Comparison of ENCODE assay signal across 28 cellular contexts in genomic region chr19:39208175-39208795, GRCh38. TPM values are rescaled to one million over a fixed set of nuclear protein-coding genes. Genes with fewer than 3 reads are reported as not detected.
A peak's percentile ranks its signal among the peaks of the same experiment; 100 is the strongest.
DNase-seq lines count a peak whose midpoint lies in the region; ATAC-seq, FAIRE-seq and TF ChIP-seq lines count a peak whose summit lies in the region.
"Had no signal": no experiment of that assay in that cellular context is flagged by ENCODE, and none has a peak within 500 bp of the region (broad histone marks: within the 10 kb centered on the region; RNA-seq: fewer than 3 reads in every experiment).

No MANE protein-coding gene starts in this region.

- H3K27me3 Mint-ChIP-seq in H9 (ENCODE audit: low read depth), result peaks cover 10% of the 10 kb centered on the region

- peak overlapping the region in 2 of 3 experiments; percentile 53 to 79; a peak in 2 of 7 replicates for H3K27ac Mint-ChIP-seq in H9
- H3K27ac Mint-ChIP-seq: CD8-positive, alpha-beta T cell had no signal

- no peak for TF ChIP-seq RAD21 in H1 (IDR thresholded peaks at IDR 0.05 in 1 of 2, conservative IDR thresholded peaks at IDR 0.05 in 1 of 2; ENCODE audit: low read depth in 2 of 2, low read length in 2 of 2)

- H3K4me2 ChIP-seq in BLaER1 (0 out of 2 replicates have a peak overlapping the region, but pooled peaks have one; percentile 13), H9 (ENCODE audit: insufficient read depth, insufficient read length, low read length) (no peak overlapping the region), H1 (ENCODE audit: insufficient read depth in 1 of 2, low read depth in 2 of 2, low read length in 2 of 2) (no peak overlapping the region), neuronal stem cell (ENCODE audit: insufficient read depth, low read length, poor library complexity, severe bottlenecking) (no peak overlapping the region)
- H3K4me2 ChIP-seq: KMS-11, SK-N-SH had no signal

- H3K14ac ChIP-seq in H9 (ENCODE audit: insufficient read depth, low read length) (no peak overlapping the region), H1 (ENCODE audit: insufficient read length) (no peak overlapping the region), neuronal stem cell (ENCODE audit: low read length) (peak overlapping the region; percentile 14)

- no peak overlapping the region for H3K4me3 Mint-ChIP-seq in H9
- H3K4me3 Mint-ChIP-seq: CD8-positive, alpha-beta T cell; IgD-negative memory B cell had no signal

- H3K36me3 ChIP-seq in BLaER1 (no peaks in the 10 kb centered on the region), H1 (ENCODE audit: control insufficient read depth in 2 of 4, insufficient read depth in 4 of 4, low read length in 3 of 4) (no peaks in the 10 kb centered on the region), neuronal stem cell (replicated peaks in 1 of 2; ENCODE audit: control insufficient read depth in 2 of 2, insufficient read depth in 2 of 2, low read length in 2 of 2) (no peaks in the 10 kb centered on the region)
- H3K36me3 ChIP-seq: BLaER1 treated with 17β-estradiol and CSF1 and Interleukin-3, amounts not matched to agents 10 nM and 100 nM had no signal

- no peak for ATAC-seq in HG02981 (IDR thresholded peaks at IDR 0.05; ENCODE audit: unreplicated experiment)
- ATAC-seq: CD8-positive, alpha-beta T cell had no signal

- H2AFZ ChIP-seq in H9 (ENCODE audit: low read length) (no peak overlapping the region), H1 (ENCODE audit: low read length) (no peak overlapping the region), neuronal stem cell (ENCODE audit: low read length) (no peak overlapping the region)

- H2BK15ac ChIP-seq in H9 (ENCODE audit: low read depth, low read length) (no peak overlapping the region), H1 (ENCODE audit: low read length) (no peak overlapping the region), neuronal stem cell (ENCODE audit: low read length) (no peak overlapping the region)

- TF ChIP-seq EP300 in H1 (IDR thresholded peaks at IDR 0.05; ENCODE audit: borderline replicate concordance in 1 of 2, low read depth in 2 of 2, low read length in 2 of 2), result no peak

- H4K8ac ChIP-seq in H9 (replicated peaks; ENCODE audit: insufficient read length, low read depth, low read length) (no peak overlapping the region), H1 (ENCODE audit: extremely low read depth, insufficient read depth, low read length) (no peak overlapping the region), neuronal stem cell (ENCODE audit: low read depth, low read length) (no peak overlapping the region)

- H3K23ac ChIP-seq in H9 (ENCODE audit: insufficient read length, low read depth, low read length) (no peak overlapping the region), H1 (ENCODE audit: insufficient read length) (no peak overlapping the region), neuronal stem cell (ENCODE audit: low read depth, low read length, poor library complexity) (no peak overlapping the region)

- TF ChIP-seq CTCF in H9 (conservative IDR thresholded peaks at IDR 0.05) (no peak), H1 (IDR thresholded peaks at IDR 0.05; ENCODE audit: control extremely low read depth in 1 of 3, insufficient read depth in 1 of 3, low read depth in 1 of 3, low read length in 3 of 3) (no peak)

- H3K79me1 ChIP-seq in H9 (ENCODE audit: insufficient read depth, low read depth, low read length, poor library complexity, severe bottlenecking) (no peaks in the 10 kb centered on the region), H1 (ENCODE audit: low read depth, low read length) (no peaks in the 10 kb centered on the region), neuronal stem cell (ENCODE audit: low read depth, low read length) (peaks cover 2% of the 10 kb centered on the region)

- no peak overlapping the region for H2AK5ac ChIP-seq in H9 (ENCODE audit: insufficient read length, low read length)
- 0 out of 2 replicates have a peak overlapping the region, but pooled peaks have one; percentile 53 for H2AK5ac ChIP-seq in H1 (ENCODE audit: low read depth, low read length)
- no peak overlapping the region for H2AK5ac ChIP-seq in neuronal stem cell (ENCODE audit: low read depth, low read length)

- 0 out of 4 replicates have a peak, but pooled peaks cover 0 to 6% of the 10 kb centered on the region in 2 experiments for H3K4me1 Mint-ChIP-seq in H9

- H3T11ph ChIP-seq in H9 (ENCODE audit: low read length), result no peak overlapping the region

- H4K91ac ChIP-seq in H9 (ENCODE audit: insufficient read length, low read depth, low read length) (no peak overlapping the region), H1 (replicated peaks; ENCODE audit: insufficient read length, low read length) (no peak overlapping the region), neuronal stem cell (ENCODE audit: low read depth, low read length, poor library complexity) (no peak overlapping the region)

- H4K20me1 ChIP-seq in BLaER1 (no peaks in the 10 kb centered on the region; the same call in 1 of the 2 replicates), H9 (ENCODE audit: control insufficient read depth, insufficient read depth, insufficient read length) (no peaks in the 10 kb centered on the region), H1 (replicated peaks in 1 of 2; ENCODE audit: control insufficient read depth in 1 of 2, insufficient read depth in 2 of 2, low read length in 2 of 2) (no peaks in the 10 kb centered on the region)
- H4K20me1 ChIP-seq: BLaER1 treated with 17β-estradiol and CSF1 and Interleukin-3, amounts not matched to agents 10 nM and 100 nM had no signal

- DNase-seq in H9 (no peak), H1 (ENCODE audit: low read depth in 1 of 2, low spot score in 2 of 2) (no peak), neuronal stem cell (ENCODE audit: low spot score) (no peak), NCI-H146 (lab: John Stamatoyannopoulos, UW) (no peak), C1 segment of cervical spinal cord (lab: John Stamatoyannopoulos, UW) (no peak)
- no peak for DNase-seq in effector CD8-positive, alpha-beta T cell (lab: John Stamatoyannopoulos, UW)
- DNase-seq: Caco-2; CD8-positive, alpha-beta T cell; DMS79 treated with DMSO at 0.1 percent for 48 hours; GF-D8; MM.1S; NCI-H1417; NCI-H1694 treated with DMSO at 0.1 percent for 48 hours; NCI-H2081 treated with DMSO at 0.1 percent for 48 hours; NCI-H2171; NCI-H345; NCI-H510A treated with DMSO at 0.1 percent for 48 hours; SK-N-SH; SW 1271 had no signal

- POLR2A ChIA-PET in H1 (lab: Charles Lee; ENCODE audit: partially characterized antibody), result no interaction called here

- WGBS in H9 (ENCODE audit: extremely low coverage, insufficient read length, low lambda C conversion rate), result no CpG with 5 or more reads among the region's 9 CpGs
- WGBS in H1 (ENCODE audit: extremely low coverage in 1 of 2, insufficient coverage in 1 of 2, insufficient read length in 1 of 2, insufficient replicate concordance in 2 of 2, low coverage in 1 of 2, low lambda C conversion rate in 2 of 2, missing lambda C conversion rate in 1 of 2), 2 experiments, result 82% methylated on average over 9 of the region's 9 CpGs; no CpG with 5 or more reads in 1 of the 2 experiments
- WGBS in neuronal stem cell (ENCODE audit: extremely low coverage in 2 of 2, insufficient read length in 2 of 2, insufficient replicate concordance in 1 of 2), 2 donors, result no CpG with 5 or more reads among the region's 9 CpGs

- no peak overlapping the region for H3K9ac ChIP-seq in BLaER1
- no peak overlapping the region for H3K9ac ChIP-seq in H9 (ENCODE audit: extremely low read depth, insufficient read length, low read length)
- no peak overlapping the region; a peak in 1 of 7 replicates for H3K9ac ChIP-seq in H1 (replicated peaks in 1 of 4; ENCODE audit: extremely low read depth in 1 of 4, low read depth in 3 of 4, low read length in 3 of 4)
- peak overlapping the region; percentile 70 for H3K9ac ChIP-seq in neuronal stem cell (ENCODE audit: low read depth, low read length, poor library complexity)
- H3K9ac ChIP-seq: BLaER1 treated with 17β-estradiol and CSF1 and Interleukin-3, amounts not matched to agents 10 nM and 100 nM; KMS-11; SK-N-SH had no signal

- no peaks in the 10 kb centered on the region; a peak in 2 of 5 replicates for H3K9me3 Mint-ChIP-seq in H9
- H3K9me3 Mint-ChIP-seq: CD8-positive, alpha-beta T cell; IgD-negative memory B cell had no signal

- H3K4me1 ChIP-seq in BLaER1 (peaks cover 6% of the 10 kb centered on the region), H9 (ENCODE audit: insufficient read depth, low read length) (no peaks in the 10 kb centered on the region), H1 (replicated peaks in 1 of 4; ENCODE audit: control insufficient read depth in 3 of 4, insufficient read depth in 4 of 4, low read length in 3 of 4) (peaks cover 0 to 5% (median under 1%) of the 10 kb centered on the region in 4 experiments; a peak in 3 of 7 replicates), neuronal stem cell (ENCODE audit: control insufficient read depth in 2 of 2, insufficient read depth in 1 of 2, low read depth in 1 of 2, low read length in 2 of 2) (no peaks in the 10 kb centered on the region)

- H3K56ac ChIP-seq in H9 (ENCODE audit: insufficient read length, low read depth, low read length), result no peak overlapping the region
- no peak overlapping the region for H3K56ac ChIP-seq in H1 (replicated peaks; ENCODE audit: insufficient read length, low read depth, low read length)

- CTCF ChIA-PET in H1 (lab: Charles Lee; ENCODE audit: partially characterized antibody), result interaction anchor here (0.6 to 0.8 kb wide), 2 partner anchors 21 to 119 kb away, joined by 3 to 4 read pairs; no protein-coding TSS in a partner anchor

- H3K4me3 ChIP-seq in BLaER1 (no peak overlapping the region), H1 (ENCODE audit: extremely low read depth in 1 of 4, insufficient read depth in 2 of 4, low read depth in 3 of 4, low read length in 4 of 4) (no peak overlapping the region), neuronal stem cell (ENCODE audit: low read length in 2 of 2) (no peak overlapping the region)
- H3K4me3 ChIP-seq: BLaER1 treated with 17β-estradiol and CSF1 and Interleukin-3, amounts not matched to agents 10 nM and 100 nM had no signal

- H2BK20ac ChIP-seq in H9 (ENCODE audit: low read depth, low read length, poor library complexity, severe bottlenecking) (no peak overlapping the region), H1 (ENCODE audit: low read length) (no peak overlapping the region)

- H3K4ac ChIP-seq in H9 (ENCODE audit: low read depth, low read length) (no peak overlapping the region), H1 (replicated peaks; ENCODE audit: insufficient read length, low read depth, low read length) (no peak overlapping the region), neuronal stem cell (ENCODE audit: low read length) (peak overlapping the region; percentile 76)

- H3K9me3 ChIP-seq in BLaER1 (no peaks in the 10 kb centered on the region), H9 (ENCODE audit: control insufficient read depth, low read depth, low read length) (no peaks in the 10 kb centered on the region), H1 (ENCODE audit: insufficient read depth in 2 of 2, low read depth in 1 of 2, low read length in 1 of 2) (no peaks in the 10 kb centered on the region), neuronal stem cell (replicated peaks in 1 of 2; ENCODE audit: control insufficient read depth in 2 of 2, insufficient read depth in 1 of 2, low read depth in 1 of 2, low read length in 2 of 2) (no peaks in the 10 kb centered on the region)
- H3K9me3 ChIP-seq: BLaER1 treated with 17β-estradiol and CSF1 and Interleukin-3, amounts not matched to agents 10 nM and 100 nM; Caco-2; SK-N-SH had no signal

- H2BK5ac ChIP-seq in H9 (ENCODE audit: insufficient read length, low read length) (no peak overlapping the region), H1 (ENCODE audit: low read depth, low read length) (no peak overlapping the region), neuronal stem cell (ENCODE audit: low read length) (no peak overlapping the region)

- H2BK120ac ChIP-seq in H9 (ENCODE audit: low read depth, low read length, poor library complexity, severe bottlenecking), result no peak overlapping the region
- H2BK120ac ChIP-seq in H1 (replicated peaks; ENCODE audit: low read depth, low read length), result no peak overlapping the region
- no peak overlapping the region for H2BK120ac ChIP-seq in neuronal stem cell (ENCODE audit: low read depth, low read length)

- no peaks in the 10 kb centered on the region for H3K79me2 ChIP-seq in H9 (ENCODE audit: insufficient read depth, low read length)
- H3K79me2 ChIP-seq in H1 (ENCODE audit: control insufficient read depth in 1 of 2, insufficient read depth in 2 of 2, low read length in 2 of 2), result no peaks in the 10 kb centered on the region

- H4K5ac ChIP-seq in H9 (ENCODE audit: insufficient read length, low read depth, low read length) (no peak overlapping the region), H1 (ENCODE audit: insufficient read length, low read depth, low read length) (no peak overlapping the region)

- H3K23me2 ChIP-seq in H9 (ENCODE audit: insufficient read length, low read depth, low read length, poor library complexity, severe bottlenecking) (no peaks in the 10 kb centered on the region), H1 (ENCODE audit: low read depth, low read length) (no peaks in the 10 kb centered on the region)

- TF ChIP-seq POLR2A in H1 (IDR thresholded peaks at IDR 0.05; ENCODE audit: control extremely low read depth in 1 of 2, low read depth in 2 of 2, low read length in 2 of 2), result no peak

- no peak overlapping the region for H3K18ac ChIP-seq in H9 (ENCODE audit: insufficient read length, low read depth, low read length)
- H3K18ac ChIP-seq in H1 (ENCODE audit: extremely low read depth, low read length), result no peak overlapping the region
- H3K18ac ChIP-seq in neuronal stem cell (ENCODE audit: low read length), result peak overlapping the region; percentile 38

- no peak overlapping the region for H2BK12ac ChIP-seq in H9 (ENCODE audit: insufficient read length, low read depth, low read length)
- H2BK12ac ChIP-seq in H1 (ENCODE audit: low read depth, low read length), result 0 out of 2 replicates have a peak overlapping the region, but pooled peaks have one; percentile 35
- peak overlapping the region; percentile 58 for H2BK12ac ChIP-seq in neuronal stem cell (ENCODE audit: low read length)

- peaks cover 15% of the 10 kb centered on the region for H3K27me3 ChIP-seq in BLaER1
- no peaks in the 10 kb centered on the region for H3K27me3 ChIP-seq in H9 (ENCODE audit: insufficient read depth, low read length)
- H3K27me3 ChIP-seq in H1 (replicated peaks in 1 of 4; ENCODE audit: control insufficient read depth in 3 of 4, extremely low read depth in 1 of 4, insufficient read depth in 3 of 4, low read length in 3 of 4), result peaks cover 4 to 19% (median 10%) of the 10 kb centered on the region in 4 experiments; a peak in 6 of 7 replicates
- peaks cover 0 to 2% (median 0%) of the 10 kb centered on the region in 3 experiments for H3K27me3 ChIP-seq in neuronal stem cell (ENCODE audit: control insufficient read depth in 3 of 3, insufficient read depth in 3 of 3, low read depth in 1 of 3, low read length in 3 of 3)

- no peaks in the 10 kb centered on the region for H3K36me3 Mint-ChIP-seq in H9 (ENCODE audit: insufficient read depth in 1 of 3, low read depth in 3 of 3)
- H3K36me3 Mint-ChIP-seq: CD8-positive, alpha-beta T cell; IgD-negative memory B cell had no signal

- FAIRE-seq in H1 (lab: Jason Lieb, UNC), result no peak
- FAIRE-seq: A204.1, GM12891, H54 had no signal

- H3K27ac ChIP-seq in BLaER1, result no peak overlapping the region
- no peak overlapping the region for H3K27ac ChIP-seq in H9 (ENCODE audit: insufficient read length, low read depth, low read length)
- H3K27ac ChIP-seq in H1 (ENCODE audit: low read depth, low read length), result no peak overlapping the region
- H3K27ac ChIP-seq in neuronal stem cell (replicated peaks; ENCODE audit: low read length), result no peak overlapping the region
- H3K27ac ChIP-seq: BLaER1 treated with 17β-estradiol and CSF1 and Interleukin-3, amounts not matched to agents 10 nM and 100 nM; KMS-11 had no signal

RNA-seq across cellular contexts. Expression of gene SYCN, which starts 4.2 kb away (rescaled TPM):
- not detected in 2 replicates for total RNA-seq in H9 (2021)
- total RNA-seq in H1 (2021; fragmentation: NEBNext Ultra II Directional; extraction: Animal tissue kit (Norgen Biotek cat#: 25700)), result not detected in 2 replicates
- not detected in 2 replicates for polyA plus RNA-seq in H1 (2011; rRNA removed)
- not detected for polyA plus RNA-seq in H1 (2011; cell fraction: cytosol; rRNA removed)
- not detected for polyA plus RNA-seq in H1 (2011; cell fraction: nucleus; rRNA removed)
- polyA plus RNA-seq in H1 (2012, experiment 1 of 2), result not detected in 4 replicates
- not detected for polyA plus RNA-seq in H1 (2012, experiment 2 of 2)
- not detected for polyA plus RNA-seq in H1 (2013, experiment 1 of 2)
- not detected for polyA plus RNA-seq in H1 (2013, experiment 2 of 2)
- polyA minus RNA-seq in H1 (2011; rRNA and poly(A)+ RNA removed), result not detected in 2 replicates
- not detected for polyA minus RNA-seq in H1 (2011; cell fraction: cytosol; rRNA and poly(A)+ RNA removed)
- not detected for polyA minus RNA-seq in H1 (2011; cell fraction: nucleus; rRNA and poly(A)+ RNA removed)
- not detected for polyA plus RNA-seq in neuronal stem cell (2013, experiment 1 of 2)
- polyA plus RNA-seq in neuronal stem cell (2013, experiment 2 of 2), result not detected
- total RNA-seq: Caco-2; CD8-positive, alpha-beta T cell had no signal
- polyA plus RNA-seq: AG04450, IgD-negative memory B cell, SK-N-SH had no signal

RNA-seq across cellular contexts. Expression of gene NCCRP1, which starts 11.5 kb away (rescaled TPM):
- 1.9 and 2.7 TPM in 2 replicates for total RNA-seq in H9 (2021)
- total RNA-seq in H1 (2021; fragmentation: NEBNext Ultra II Directional; extraction: Animal tissue kit (Norgen Biotek cat#: 25700)), result 2.8 and 3.2 TPM in 2 replicates
- polyA plus RNA-seq in H1 (2011; rRNA removed), result 7.9 and 11.2 TPM in 2 replicates
- polyA plus RNA-seq in H1 (2011; cell fraction: cytosol; rRNA removed), result 3.8 TPM
- 3.1 TPM for polyA plus RNA-seq in H1 (2011; cell fraction: nucleus; rRNA removed)
- polyA plus RNA-seq in H1 (2012, experiment 1 of 2), result 1.9 to 4.0 TPM (median 2.6 TPM) in 4 replicates
- polyA plus RNA-seq in H1 (2012, experiment 2 of 2), result 2.5 TPM
- 2.1 TPM for polyA plus RNA-seq in H1 (2013, experiment 1 of 2)
- 2.4 TPM for polyA plus RNA-seq in H1 (2013, experiment 2 of 2)
- 1.7 and 3.1 TPM in 2 replicates for polyA minus RNA-seq in H1 (2011; rRNA and poly(A)+ RNA removed)
- polyA minus RNA-seq in H1 (2011; cell fraction: cytosol; rRNA and poly(A)+ RNA removed), result 2.6 TPM
- polyA minus RNA-seq in H1 (2011; cell fraction: nucleus; rRNA and poly(A)+ RNA removed), result 1.00 TPM
- polyA plus RNA-seq in neuronal stem cell (2013, experiment 1 of 2), result 2.0 TPM
- polyA plus RNA-seq in neuronal stem cell (2013, experiment 2 of 2), result 1.6 TPM
- total RNA-seq: CD8-positive, alpha-beta T cell had no signal
- polyA plus RNA-seq: AG04450, IgD-negative memory B cell, SK-N-SH had no signal

RNA-seq across cellular contexts. Expression of gene IFNL3, which starts 36.5 kb away (rescaled TPM):
- total RNA-seq in H9 (2021), result not detected in 2 replicates
- total RNA-seq in H1 (2021; fragmentation: NEBNext Ultra II Directional; extraction: Animal tissue kit (Norgen Biotek cat#: 25700)), result not detected in 2 replicates
- 0.11 TPM in 1 of 2 replicates, not detected in the other for polyA plus RNA-seq in H1 (2011; rRNA removed)
- not detected for polyA plus RNA-seq in H1 (2011; cell fraction: cytosol; rRNA removed)
- polyA plus RNA-seq in H1 (2011; cell fraction: nucleus; rRNA removed), result not detected
- not detected in 4 replicates for polyA plus RNA-seq in H1 (2012, experiment 1 of 2)
- not detected for polyA plus RNA-seq in H1 (2012, experiment 2 of 2)
- polyA plus RNA-seq in H1 (2013, experiment 1 of 2), result not detected
- polyA plus RNA-seq in H1 (2013, experiment 2 of 2), result not detected
- polyA minus RNA-seq in H1 (2011; rRNA and poly(A)+ RNA removed), result not detected in 2 replicates
- not detected for polyA minus RNA-seq in H1 (2011; cell fraction: cytosol; rRNA and poly(A)+ RNA removed)
- polyA minus RNA-seq in H1 (2011; cell fraction: nucleus; rRNA and poly(A)+ RNA removed), result not detected
- not detected for polyA plus RNA-seq in neuronal stem cell (2013, experiment 1 of 2)
- polyA plus RNA-seq in neuronal stem cell (2013, experiment 2 of 2), result 0.06 TPM
- total RNA-seq: Caco-2; CD8-positive, alpha-beta T cell had no signal
- polyA plus RNA-seq: AG04450, IgD-negative memory B cell, SK-N-SH had no signal

RNA-seq across cellular contexts. Expression of gene IFNL4, which starts 40.4 kb away (rescaled TPM):
- not detected in 2 replicates for total RNA-seq in H9 (2021)
- not detected in 2 replicates for total RNA-seq in H1 (2021; fragmentation: NEBNext Ultra II Directional; extraction: Animal tissue kit (Norgen Biotek cat#: 25700))
- not detected in 2 replicates for polyA plus RNA-seq in H1 (2011; rRNA removed)
- 0.06 TPM for polyA plus RNA-seq in H1 (2011; cell fraction: cytosol; rRNA removed)
- 0.10 TPM for polyA plus RNA-seq in H1 (2011; cell fraction: nucleus; rRNA removed)
- not detected in 4 replicates for polyA plus RNA-seq in H1 (2012, experiment 1 of 2)
- polyA plus RNA-seq in H1 (2012, experiment 2 of 2), result not detected
- polyA plus RNA-seq in H1 (2013, experiment 1 of 2), result 0.04 TPM
- polyA plus RNA-seq in H1 (2013, experiment 2 of 2), result not detected
- polyA minus RNA-seq in H1 (2011; rRNA and poly(A)+ RNA removed), result not detected in 2 replicates
- not detected for polyA minus RNA-seq in H1 (2011; cell fraction: cytosol; rRNA and poly(A)+ RNA removed)
- polyA minus RNA-seq in H1 (2011; cell fraction: nucleus; rRNA and poly(A)+ RNA removed), result not detected
- polyA plus RNA-seq in neuronal stem cell (2013, experiment 1 of 2), result 0.03 TPM
- 0.03 TPM for polyA plus RNA-seq in neuronal stem cell (2013, experiment 2 of 2)
- total RNA-seq: Caco-2; CD8-positive, alpha-beta T cell had no signal
- polyA plus RNA-seq: AG04450, IgD-negative memory B cell, SK-N-SH had no signal

RNA-seq across cellular contexts. Expression of gene IFNL2, which starts 59.9 kb away (rescaled TPM):
- not detected in 2 replicates for total RNA-seq in H9 (2021)
- total RNA-seq in H1 (2021; fragmentation: NEBNext Ultra II Directional; extraction: Animal tissue kit (Norgen Biotek cat#: 25700)), result not detected in 2 replicates
- not detected in 2 replicates for polyA plus RNA-seq in H1 (2011; rRNA removed)
- polyA plus RNA-seq in H1 (2011; cell fraction: cytosol; rRNA removed), result not detected
- polyA plus RNA-seq in H1 (2011; cell fraction: nucleus; rRNA removed), result not detected
- polyA plus RNA-seq in H1 (2012, experiment 1 of 2), result not detected in 4 replicates
- polyA plus RNA-seq in H1 (2012, experiment 2 of 2), result not detected
- not detected for polyA plus RNA-seq in H1 (2013, experiment 1 of 2)
- polyA plus RNA-seq in H1 (2013, experiment 2 of 2), result not detected
- not detected in 2 replicates for polyA minus RNA-seq in H1 (2011; rRNA and poly(A)+ RNA removed)
- not detected for polyA minus RNA-seq in H1 (2011; cell fraction: cytosol; rRNA and poly(A)+ RNA removed)
- polyA minus RNA-seq in H1 (2011; cell fraction: nucleus; rRNA and poly(A)+ RNA removed), result not detected
- not detected for polyA plus RNA-seq in neuronal stem cell (2013, experiment 1 of 2)
- polyA plus RNA-seq in neuronal stem cell (2013, experiment 2 of 2), result not detected
- total RNA-seq: Caco-2; CD8-positive, alpha-beta T cell had no signal
- polyA plus RNA-seq: AG04450, IgD-negative memory B cell, SK-N-SH had no signal
